In genomic region chr3:141743305-141743704, GRCh38 we compare ENCODE assay signal across 1 cellular context.
A peak's percentile ranks its signal among the peaks of the same experiment; 100 is the strongest.
TF ChIP-seq lines count a peak whose summit lies in the region.

No MANE protein-coding gene starts in this region.

TF ChIP-seq in HepG2, 621 proteins besides CTCF, POLR2A, EP300 and RAD21:
- no peak for TF ChIP-seq FOXP1 (IDR thresholded peaks at IDR 0.05)
- TF ChIP-seq FOXP1 (CRISPR knock-in tag; IDR thresholded peaks at IDR 0.05) = 0 out of 2 replicates have a peak, but pooled peaks have one; percentile 29
- TF ChIP-seq NBN (conservative IDR thresholded peaks at IDR 0.05) = no peak
- peak; percentile 57 for TF ChIP-seq FOXA3 (CRISPR knock-in tag; IDR thresholded peaks at IDR 0.05)
- no peak for TF ChIP-seq ZFX (CRISPR knock-in tag; IDR thresholded peaks at IDR 0.05; ENCODE audit: low read depth)
